Comparison of ENCODE assay signal across 1 cellular context in genomic region chr19:34957830-34958751, GRCh38.
A peak's percentile ranks its signal among the peaks of the same experiment; 100 is the strongest.
TF ChIP-seq lines count a peak whose summit lies in the region.

No MANE protein-coding gene starts in this region.

TF ChIP-seq in HepG2, 621 proteins besides CTCF, POLR2A, EP300 and RAD21:
- TF ChIP-seq ZNF18 (CRISPR knock-in tag; IDR thresholded peaks at IDR 0.05; ENCODE audit: insufficient replicate concordance): peak; percentile 49
- no peak for TF ChIP-seq ZSCAN31 (CRISPR knock-in tag; IDR thresholded peaks at IDR 0.05; ENCODE audit: low read depth)
- TF ChIP-seq ZNF260 (CRISPR knock-in tag; IDR thresholded peaks at IDR 0.05; ENCODE audit: borderline replicate concordance, low read depth): no peak
- TF ChIP-seq ZBTB26 (CRISPR knock-in tag; IDR thresholded peaks at IDR 0.05; ENCODE audit: borderline replicate concordance): no peak
- TF ChIP-seq TRAFD1 (CRISPR knock-in tag; IDR thresholded peaks at IDR 0.05; ENCODE audit: borderline replicate concordance): no peak
